11 cellular contexts compared by ENCODE assay signal in genomic region chr6:16576391-16577368, GRCh38.
A peak's percentile ranks its signal among the peaks of the same experiment; 100 is the strongest.
DNase-seq lines count a peak whose midpoint lies in the region; ATAC-seq and TF ChIP-seq lines count a peak whose summit lies in the region.
"Had no signal": no experiment of that assay in that cellular context is flagged by ENCODE, and none has a peak within 500 bp of the region (broad histone marks: within the 10 kb centered on the region; RNA-seq: fewer than 3 reads in every experiment).

No MANE protein-coding gene starts in this region.

- peaks cover 16% of the 10 kb centered on the region for H3K4me1 ChIP-seq in PC-3 (ENCODE audit: insufficient read depth, low read length)
- H3K4me1 ChIP-seq in Caco-2: peaks cover 4% of the 10 kb centered on the region; the same call in 1 of the 2 replicates

- H3K9me3 ChIP-seq in PC-3 (ENCODE audit: low read length) (no peaks in the 10 kb centered on the region), Caco-2 (no peaks in the 10 kb centered on the region)

- BruUV-seq in PC-3 (replicated peaks; lab: Mats Ljungman, UMichigan) (no TSS peak), Caco-2 (replicated peaks; lab: Mats Ljungman, UMichigan) (no TSS peak)

- H3K27me3 ChIP-seq in PC-3 (ENCODE audit: low read length) (no peaks in the 10 kb centered on the region), Caco-2 (replicated peaks; ENCODE audit: control insufficient read depth, insufficient read depth, low read length) (no peaks in the 10 kb centered on the region)

- H4K20me1 ChIP-seq in PC-3 (ENCODE audit: low read length): no peaks in the 10 kb centered on the region

- H3K4me2 ChIP-seq in PC-3 (ENCODE audit: low read length): peak overlapping the region; percentile 55

- no peaks in the 10 kb centered on the region for H3K36me3 ChIP-seq in PC-3 (ENCODE audit: low read depth, low read length)
- H3K36me3 ChIP-seq in Caco-2 (ENCODE audit: control insufficient read depth, insufficient read depth, low read length): no peaks in the 10 kb centered on the region

- peak overlapping the region; percentile 8; the same call in 1 of the 2 replicates for H3K4me3 ChIP-seq in PC-3 (ENCODE audit: low read length)
- no peak overlapping the region for H3K4me3 ChIP-seq in Caco-2 (ENCODE audit: low read depth, low read length)

- H3K9me3 Mint-ChIP-seq in Caco-2 (ENCODE audit: unreplicated experiment): no peaks in the 10 kb centered on the region

- no peaks in the 10 kb centered on the region for H3K79me2 ChIP-seq in PC-3 (ENCODE audit: low read length)

- H3F3A ChIP-seq in PC-3 (ENCODE audit: low read length, unreplicated experiment): no peaks in the 10 kb centered on the region

- H3K9ac ChIP-seq in PC-3 (ENCODE audit: low read length): no peak overlapping the region

- H3K27ac Mint-ChIP-seq in Caco-2 (ENCODE audit: unreplicated experiment): no peak overlapping the region
- H3K27ac Mint-ChIP-seq: B cell had no signal

- H2AFZ ChIP-seq in PC-3 (ENCODE audit: low read length): no peak overlapping the region

- H3K36me3 Mint-ChIP-seq in Caco-2 (ENCODE audit: insufficient read depth, unreplicated experiment): no peaks in the 10 kb centered on the region

- intact Hi-C loops in PC-3 (cut with micrococcal nuclease) (loop anchor here (2.0 to 10.0 kb wide), 3 partner anchors 62 to 142 kb away; no protein-coding TSS in a partner anchor), Caco-2 (cut with micrococcal nuclease; ENCODE audit: unreplicated experiment) (no loop called here)

- no peaks in the 10 kb centered on the region for H3K27me3 Mint-ChIP-seq in Caco-2 (ENCODE audit: insufficient read depth, unreplicated experiment)
- H3K27me3 Mint-ChIP-seq: B cell had no signal

- no peaks in the 10 kb centered on the region for H3K9me2 ChIP-seq in PC-3 (replicated peaks; ENCODE audit: low read length)

- ATAC-seq in HG02938 (IDR thresholded peaks at IDR 0.05; ENCODE audit: unreplicated experiment) (peak; percentile 85), PC-3 (peak; percentile 93)

- peak; percentile 3 for DNase-seq in stimulated activated CD4-positive, alpha-beta T cell treated with anti-CD3 and anti-CD28 coated beads, Interleukin-1b, Interleukin-23, amount 100 ng/mL, for 48 hours
- DNase-seq in stimulated activated CD4-positive, alpha-beta T cell treated with anti-CD3 and anti-CD28 coated beads, Interleukin-2, amount 100 ng/mL, for 48 hours: no peak
- DNase-seq in PC-3: peak; percentile 78
- DNase-seq in superior temporal gyrus (ENCODE audit: extremely low spot score): peak; percentile 58
- DNase-seq in NK-92 treated with Interleukin-12 subunit alpha and Interleukin-12 subunit beta, amount 100 ng/mL, for 24 hours (lab: John Stamatoyannopoulos, UW): no peak
- no peak for DNase-seq in Caco-2
- no peak for DNase-seq in NCI-H345 treated with DMSO at 0.1 percent for 48 hours (lab: John Stamatoyannopoulos, UW; ENCODE audit: unreplicated experiment)
- DNase-seq: activated gamma-delta T cell, posterior cingulate gyrus had no signal

- CTCF ChIA-PET in PC-3 (lab: Charles Lee): no interaction called here
- CTCF ChIA-PET in Caco-2 (lab: Charles Lee): interaction anchor here (0.6 kb wide), 1 partner anchor 185 kb away, joined by 4 read pairs; the partner anchor contains the start of gene ATXN1

- TF ChIP-seq CTCF in PC-3 (conservative IDR thresholded peaks at IDR 0.05; ENCODE audit: low read depth, low read length): no peak
- TF ChIP-seq CTCF in Caco-2 (IDR thresholded peaks at IDR 0.05; ENCODE audit: insufficient read depth in 1 of 2, low read depth in 1 of 2, low read length in 1 of 2, severe bottlenecking in 1 of 2, unreplicated experiment in 1 of 2): no peak

- peaks cover 11% of the 10 kb centered on the region for H3K4me1 Mint-ChIP-seq in Caco-2 (ENCODE audit: low read depth, unreplicated experiment)

- H3K4me3 Mint-ChIP-seq in Caco-2 (ENCODE audit: unreplicated experiment): no peak overlapping the region
- H3K4me3 Mint-ChIP-seq: B cell had no signal

- POLR2A ChIA-PET in PC-3 (lab: Charles Lee; ENCODE audit: unreplicated experiment): no interaction called here
- POLR2A ChIA-PET in Caco-2 (lab: Charles Lee): no interaction called here

- H3K27ac ChIP-seq in PC-3 (ENCODE audit: low read length): peak overlapping the region; percentile 36

Comparison
In these comparisons a context has a peak if more than half of its experiments do, and no peak if none do; other contexts are left out.
1. DNase-seq: peak in stimulated activated CD4-positive, alpha-beta T cell treated with anti-CD3 and anti-CD28 coated beads, Interleukin-1b, Interleukin-23, amount 100 ng/mL, for 48 hours (single experiment), PC-3 (single experiment) and superior temporal gyrus (single experiment); none in stimulated activated CD4-positive, alpha-beta T cell treated with anti-CD3 and anti-CD28 coated beads, Interleukin-2, amount 100 ng/mL, for 48 hours (0 of 2), NK-92 treated with Interleukin-12 subunit alpha and Interleukin-12 subunit beta, amount 100 ng/mL, for 24 hours (single experiment), Caco-2 (0 of 2) and NCI-H345 treated with DMSO at 0.1 percent for 48 hours (single experiment).